10 cellular contexts compared by ENCODE assay signal in the genomic region with DNA sequence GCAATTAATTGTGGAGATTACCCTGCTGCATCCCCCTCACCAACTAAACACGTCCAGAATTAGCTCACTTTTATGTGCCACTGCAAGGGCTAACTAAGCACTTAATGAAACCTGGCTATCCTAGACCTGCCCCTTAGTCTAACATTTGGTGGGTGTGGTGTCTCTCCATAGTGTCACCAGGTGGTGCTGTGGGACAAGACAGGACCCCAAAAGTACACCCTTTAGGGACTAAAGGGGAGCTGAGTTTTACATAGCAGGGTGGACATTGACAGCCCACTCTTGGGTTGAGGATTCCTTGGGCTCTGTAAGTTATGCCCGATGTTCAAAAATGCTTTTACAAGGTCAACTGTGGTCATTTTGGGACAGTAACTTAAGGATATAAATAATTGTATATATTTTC. TPM values are rescaled to one million over a fixed set of nuclear protein-coding genes. Genes with fewer than 3 reads are reported as not detected.
DNase-seq lines count a peak whose midpoint lies in the region; ATAC-seq, FAIRE-seq and TF ChIP-seq lines count a peak whose summit lies in the region.
"Had no signal": no experiment of that assay in that cellular context is flagged by ENCODE, and none has a peak within 500 bp of the region (broad histone marks: within the 10 kb centered on the region; RNA-seq: fewer than 3 reads in every experiment).

No MANE protein-coding gene starts in this region.

- H3K36me3 Mint-ChIP-seq in CD14-positive monocyte, result peaks cover 48 to 51% of the 10 kb centered on the region in 2 donors

- no peak for TF ChIP-seq POLR2A in A549 (IDR thresholded peaks at IDR 0.05; ENCODE audit: low read length)

- POLR2A ChIA-PET in A549 (lab: Yijun Ruan, JAX), result no interaction called here

- peak; percentile 18; the same call in 1 of the 3 replicates for TF ChIP-seq CTCF in A549 (IDR thresholded peaks at IDR 0.05)
- TF ChIP-seq CTCF in epithelial cell of proximal tubule (conservative IDR thresholded peaks at IDR 0.05; ENCODE audit: low read depth, low read length), result peak; percentile 49
- no peak for TF ChIP-seq CTCF in CD14-positive monocyte (IDR thresholded peaks at IDR 0.05)

- no peak for TF ChIP-seq EP300 in A549 (IDR thresholded peaks at IDR 0.05)

- H3K4me3 ChIP-seq in A549 (no peak overlapping the region), epithelial cell of proximal tubule (ENCODE audit: low read depth, low read length) (no peak overlapping the region)

- no peaks in the 10 kb centered on the region for H3K9me3 ChIP-seq in A549

- intact Hi-C loops in posterior cingulate gyrus (cut with DNase I), result loop anchor here (10.0 kb wide), 1 partner anchor 818 kb away; the partner anchor contains the start of gene COPS2
- intact Hi-C loops in CD14-positive monocyte (cut with micrococcal nuclease), result loop anchor here in 1 of 2 donors (10.0 kb wide), 1 partner anchor 478 kb away; the partner anchor contains the start of gene CEP152

- H3K4me1 Mint-ChIP-seq in CD14-positive monocyte, result peaks cover 24% of the 10 kb centered on the region

- H3K4me2 ChIP-seq in A549, result no peak overlapping the region

- FAIRE-seq in A549 (lab: Jason Lieb, UNC), result no peak

- CTCF ChIA-PET in A549 (lab: Yijun Ruan, JAX), result interaction anchor here (1.3 to 2.6 kb wide), 3 partner anchors 11 to 21 kb away, joined by 3 to 13 read pairs (median 4); no protein-coding TSS in a partner anchor

- peaks cover 16% of the 10 kb centered on the region; the same call in 2 of the 3 replicates for H3K4me1 ChIP-seq in A549

- DNase-seq in A549 (ENCODE audit: low read depth in 1 of 2, low spot score in 1 of 2) (peak in 1 of 2 experiments; percentile 4), EH (ENCODE audit: low read depth) (peak; percentile 43), NCI-H69 (lab: John Stamatoyannopoulos, UW) (peak; percentile 40), epithelial cell of proximal tubule (ENCODE audit: low read depth) (no peak), posterior cingulate gyrus (no peak), CD14-positive monocyte (ENCODE audit: low spot score) (no peak), NCI-H1694 treated with DMSO at 0.1 percent for 48 hours (lab: John Stamatoyannopoulos, UW) (no peak)
- DNase-seq: occipital lobe had no signal

- peak in 1 of 2 experiments; percentile 24; a peak in 2 of 5 replicates for TF ChIP-seq RAD21 in A549 (conservative IDR thresholded peaks at IDR 0.05 in 1 of 2, IDR thresholded peaks at IDR 0.05 in 1 of 2)

- H3K4me3 Mint-ChIP-seq in CD14-positive monocyte, result no peak overlapping the region
- H3K4me3 Mint-ChIP-seq: dendritic cell treated with granulocyte-macrophage colony-stimulating factor and Interleukin-4, amounts not matched to agents 40 ng/mL and 50 ng/mL, for 4 days had no signal

- H3K9me3 Mint-ChIP-seq in CD14-positive monocyte, result no peaks in the 10 kb centered on the region
- H3K9me3 Mint-ChIP-seq: dendritic cell treated with granulocyte-macrophage colony-stimulating factor and Interleukin-4, amounts not matched to agents 40 ng/mL and 50 ng/mL, for 4 days had no signal

- WGBS in A549 (ENCODE audit: missing lambda C conversion rate), result 96% methylated on average over 2 of the region's 2 CpGs

- H3K27ac Mint-ChIP-seq in CD14-positive monocyte, result no peak overlapping the region
- H3K27ac Mint-ChIP-seq: dendritic cell treated with granulocyte-macrophage colony-stimulating factor and Interleukin-4, amounts not matched to agents 40 ng/mL and 50 ng/mL, for 4 days had no signal

- ATAC-seq in A549 (peak; percentile 50 to 55; a peak in 4 of 6 replicates), GM18511 (IDR thresholded peaks at IDR 0.05; ENCODE audit: unreplicated experiment) (no peak)

- no peak overlapping the region for H3K27ac ChIP-seq in A549

- H3K27me3 Mint-ChIP-seq in CD14-positive monocyte (ENCODE audit: low read depth in 3 of 3), result no peaks in the 10 kb centered on the region
- H3K27me3 Mint-ChIP-seq: dendritic cell treated with granulocyte-macrophage colony-stimulating factor and Interleukin-4, amounts not matched to agents 40 ng/mL and 50 ng/mL, for 4 days had no signal

TF ChIP-seq in A549, 52 proteins besides CTCF, POLR2A, EP300 and RAD21:
- TF ChIP-seq EHF (CRISPR knock-in tag; IDR thresholded peaks at IDR 0.05), result no peak
- TF ChIP-seq ZNF302 (CRISPR knock-in tag; IDR thresholded peaks at IDR 0.05), result no peak
- TF ChIP-seq PHF8 (IDR thresholded peaks at IDR 0.05; ENCODE audit: borderline replicate concordance, low read depth), result no peak
- TF ChIP-seq HDAC2 (IDR thresholded peaks at IDR 0.05), result no peak
- TF ChIP-seq ZFP36 (IDR thresholded peaks at IDR 0.05; ENCODE audit: borderline replicate concordance, partially characterized antibody), result no peak

RNA-seq across cellular contexts. Expression of gene DUT, which starts 5.7 kb away (rescaled TPM):
- 47.8 and 89.1 TPM in 2 replicates for polyA plus RNA-seq in A549 (2011; rRNA removed)
- 49.2 and 53.0 TPM in 2 replicates for polyA plus RNA-seq in A549 (2012; cell fraction: cytosol; rRNA removed)
- 38.5 and 48.3 TPM in 2 replicates for polyA plus RNA-seq in A549 (2012; cell fraction: nucleus; rRNA removed)
- polyA plus RNA-seq in A549 (2017; fragmentation: RNase III; extraction: RNeasy Plus Mini Kit Qiagen cat#74134 plus additional on column Dnase treatment), result 105 to 114 TPM (median 110 TPM) in 3 replicates
- polyA minus RNA-seq in A549 (2011; rRNA and poly(A)+ RNA removed), result 6.9 and 7.0 TPM in 2 replicates
- total RNA-seq in epithelial cell of proximal tubule, result 158 and 168 TPM in 2 replicates
- polyA plus RNA-seq in CD14-positive monocyte, result 10 to 100 TPM; 62.3 to 71.9 TPM

Comparison
In these comparisons a context has a peak if more than half of its experiments do, and no peak if none do; other contexts are left out.
1. DNase-seq: peak in EH (single experiment) and NCI-H69 (single experiment); none in epithelial cell of proximal tubule (single experiment), posterior cingulate gyrus (0 of 10), CD14-positive monocyte (single experiment) and NCI-H1694 treated with DMSO at 0.1 percent for 48 hours (single experiment).